ENCODE assay signal across 9 cellular contexts in genomic region chr7:867406-868188, GRCh38. TPM values are rescaled to one million over a fixed set of nuclear protein-coding genes. Genes with fewer than 3 reads are reported as not detected.
DNase-seq lines count a peak whose midpoint lies in the region; ATAC-seq and TF ChIP-seq lines count a peak whose summit lies in the region.
"Had no signal": no experiment of that assay in that cellular context is flagged by ENCODE, and none has a peak within 500 bp of the region (broad histone marks: within the 10 kb centered on the region; RNA-seq: fewer than 3 reads in every experiment).

No MANE protein-coding gene starts in this region.

- intact Hi-C loops in aorta (cut with DNase I), result loop anchor here in 1 of 2 donors (5.0 kb wide), 1 partner anchor 35 kb away; the partner anchor contains the start of gene SUN1

- no peak for DNase-seq in T-helper 1 cell
- peak; percentile 60 for DNase-seq in epithelial cell of proximal tubule (ENCODE audit: low read depth)
- no peak for DNase-seq in mesothelial cell of epicardium (ENCODE audit: low spot score in 2 of 2, unreplicated experiment in 2 of 2)
- DNase-seq in aorta, result peak; percentile 90 to 93
- no peak for DNase-seq in NCI-H526 (lab: John Stamatoyannopoulos, UW)
- no peak for DNase-seq in stimulated activated CD4-positive, alpha-beta T cell treated with anti-CD3 and anti-CD28 coated beads, Interleukin-12 subunit alpha, Interleukin-12 subunit beta, amount 100 ng/mL, for 4 hours
- DNase-seq in NCI-H2107 (lab: John Stamatoyannopoulos, UW), result no peak
- DNase-seq: AML-193 had no signal

- H3K27me3 Mint-ChIP-seq in T-helper 1 cell treated with Interleukin-12 subunit alpha and Interleukin-12 subunit beta and Interleukin-4 antibody, amounts not matched to agents 30 μg/mL and 1 μg/mL, for 36 hours (ENCODE audit: low read depth), result no peaks in the 10 kb centered on the region
- no peaks in the 10 kb centered on the region for H3K27me3 Mint-ChIP-seq in mesothelial cell of epicardium (ENCODE audit: low read depth)

- H3K9me3 ChIP-seq in aorta (ENCODE audit: control insufficient read depth, low read length), result no peaks in the 10 kb centered on the region

- H3K27ac ChIP-seq in aorta (ENCODE audit: low read depth in 1 of 2, low read length in 2 of 2), result peak overlapping the region; percentile 79 to 98

- H3K36me3 ChIP-seq in aorta (ENCODE audit: control insufficient read depth in 1 of 2, insufficient read depth in 2 of 2, low read length in 1 of 2), result no peaks in the 10 kb centered on the region

- no peaks in the 10 kb centered on the region for H3K9me3 Mint-ChIP-seq in T-helper 1 cell treated with Interleukin-12 subunit alpha and Interleukin-12 subunit beta and Interleukin-4 antibody, amounts not matched to agents 30 μg/mL and 1 μg/mL, for 36 hours
- no peaks in the 10 kb centered on the region for H3K9me3 Mint-ChIP-seq in mesothelial cell of epicardium

- no peak overlapping the region for H3K4me3 Mint-ChIP-seq in T-helper 1 cell treated with Interleukin-12 subunit alpha and Interleukin-12 subunit beta and Interleukin-4 antibody, amounts not matched to agents 30 μg/mL and 1 μg/mL, for 36 hours
- no peak overlapping the region for H3K4me3 Mint-ChIP-seq in mesothelial cell of epicardium

- WGBS in aorta, 2 donors, result 25 to 26% methylated on average over 22 of the region's 22 CpGs

- peaks cover 0 to 2% of the 10 kb centered on the region in 2 donors for H3K4me1 ChIP-seq in aorta (ENCODE audit: control insufficient read depth in 1 of 2, insufficient read depth in 2 of 2, low read length in 2 of 2)

- peaks cover 15% of the 10 kb centered on the region for H3K36me3 Mint-ChIP-seq in T-helper 1 cell treated with Interleukin-12 subunit alpha and Interleukin-12 subunit beta and Interleukin-4 antibody, amounts not matched to agents 30 μg/mL and 1 μg/mL, for 36 hours (ENCODE audit: low read depth)
- peaks cover 46% of the 10 kb centered on the region for H3K36me3 Mint-ChIP-seq in mesothelial cell of epicardium

- TF ChIP-seq CTCF in epithelial cell of proximal tubule (conservative IDR thresholded peaks at IDR 0.05; ENCODE audit: low read depth, low read length) (no peak), mesothelial cell of epicardium (IDR thresholded peaks at IDR 0.05; ENCODE audit: unreplicated experiment) (no peak)

- H3K27ac Mint-ChIP-seq in T-helper 1 cell treated with Interleukin-12 subunit alpha and Interleukin-12 subunit beta and Interleukin-4 antibody, amounts not matched to agents 30 μg/mL and 1 μg/mL, for 36 hours, result peak overlapping the region; percentile 65
- peak overlapping the region; percentile 6 for H3K27ac Mint-ChIP-seq in mesothelial cell of epicardium

- H3K4me3 ChIP-seq in epithelial cell of proximal tubule (ENCODE audit: low read depth, low read length), result no peak overlapping the region
- no peak overlapping the region for H3K4me3 ChIP-seq in aorta (ENCODE audit: low read length in 2 of 2)

- H3K27me3 ChIP-seq in aorta (ENCODE audit: control insufficient read depth in 1 of 2, insufficient read depth in 2 of 2, low read length in 1 of 2), result no peaks in the 10 kb centered on the region

- H3K4me1 Mint-ChIP-seq in T-helper 1 cell treated with Interleukin-12 subunit alpha and Interleukin-12 subunit beta and Interleukin-4 antibody, amounts not matched to agents 30 μg/mL and 1 μg/mL, for 36 hours (ENCODE audit: low read depth), result no peaks in the 10 kb centered on the region
- H3K4me1 Mint-ChIP-seq in mesothelial cell of epicardium, result no peaks in the 10 kb centered on the region

- peak; percentile 88 for ATAC-seq in aorta (ENCODE audit: low FRiP score)

RNA-seq across cellular contexts. Expression of gene GET4, which starts 8.8 kb away (rescaled TPM):
- total RNA-seq in epithelial cell of proximal tubule (32.6 and 42.2 TPM in 2 replicates), mesothelial cell of epicardium (67.9 to 77.6 TPM (median 72.2 TPM) in 3 replicates), aorta (10 to 100 TPM; 19.9 to 22.7 TPM)
- polyA plus RNA-seq in aorta, result 10 to 100 TPM; 16.5 to 58.3 TPM

RNA-seq across cellular contexts. Expression of gene SUN1, which starts 35.3 kb away (rescaled TPM):
- total RNA-seq in epithelial cell of proximal tubule, result 117 and 270 TPM in 2 replicates
- 199 to 201 TPM (median 200 TPM) in 3 replicates for total RNA-seq in mesothelial cell of epicardium
- 100 to 1,000 TPM; 200 to 236 TPM for total RNA-seq in aorta
- polyA plus RNA-seq in aorta, result 100 to 1,000 TPM in 1 of 2 donors, 10 to 100 TPM in 1; 36.3 to 120 TPM

Comparison
In these comparisons a context has a peak if more than half of its experiments do, and no peak if none do; other contexts are left out.
1. DNase-seq: peak in epithelial cell of proximal tubule (single experiment) and aorta (2 of 2); none in T-helper 1 cell (0 of 5), mesothelial cell of epicardium (0 of 2), NCI-H526 (0 of 2), stimulated activated CD4-positive, alpha-beta T cell treated with anti-CD3 and anti-CD28 coated beads, Interleukin-12 subunit alpha, Interleukin-12 subunit beta, amount 100 ng/mL, for 4 hours (single experiment) and NCI-H2107 (single experiment).